13 cellular contexts compared by ENCODE assay signal in the genomic region with DNA sequence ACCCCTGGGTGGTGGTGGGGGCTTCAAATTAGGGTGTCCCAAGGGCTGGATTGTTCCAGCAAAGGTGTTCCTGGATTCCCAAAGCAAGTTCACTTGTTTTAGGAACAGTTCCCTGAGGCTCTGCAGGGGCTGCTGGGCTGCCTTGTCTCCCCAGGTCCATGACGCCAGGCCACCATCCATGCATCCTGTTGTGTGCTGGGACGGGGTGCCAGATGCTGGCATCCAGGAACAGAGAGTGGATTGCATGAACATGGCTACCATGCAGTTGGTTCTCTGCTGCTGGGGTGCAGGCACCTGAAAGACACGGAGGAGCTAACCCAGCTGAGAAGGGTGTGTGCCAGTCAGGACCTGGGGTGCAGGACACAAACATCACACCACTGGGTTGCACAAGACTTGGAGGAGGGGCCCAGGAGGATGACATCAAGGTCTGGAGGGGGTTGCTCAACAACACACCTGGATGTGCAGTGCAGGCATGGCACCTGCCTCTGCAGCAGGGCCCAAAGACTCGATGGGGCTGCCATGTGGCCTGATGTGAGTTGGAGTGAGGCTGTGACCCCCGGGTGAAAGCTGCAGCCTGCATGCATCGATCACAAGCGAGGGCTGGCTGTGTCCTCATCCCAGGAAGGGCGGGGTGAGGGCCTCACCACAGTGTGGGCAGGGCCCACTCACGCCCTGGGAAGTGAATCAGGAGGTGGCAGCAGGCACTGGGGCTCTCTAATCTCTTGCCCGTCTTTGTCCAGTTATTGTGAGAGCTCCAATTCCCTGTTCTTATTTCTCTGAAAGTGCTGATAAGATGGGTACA.
DNase-seq lines count a peak whose midpoint lies in the region; ATAC-seq and TF ChIP-seq lines count a peak whose summit lies in the region.
"Had no signal": no experiment of that assay in that cellular context is flagged by ENCODE, and none has a peak within 500 bp of the region (broad histone marks: within the 10 kb centered on the region; RNA-seq: fewer than 3 reads in every experiment).

No MANE protein-coding gene starts in this region.

- H3K79me2 ChIP-seq in PC-3 (ENCODE audit: low read length): no peaks in the 10 kb centered on the region

- H3K9me3 ChIP-seq in PC-3 (ENCODE audit: low read length): no peaks in the 10 kb centered on the region
- H3K9me3 ChIP-seq: pancreas had no signal

- no peak for TF ChIP-seq CTCF in PC-3 (conservative IDR thresholded peaks at IDR 0.05; ENCODE audit: low read depth, low read length)

- no TSS peak for BruUV-seq in PC-3 (replicated peaks; lab: Mats Ljungman, UMichigan)

- peak overlapping the region; percentile 49 for H3K9ac ChIP-seq in PC-3 (ENCODE audit: low read length)

- peak overlapping the region; percentile 63 for H2AFZ ChIP-seq in PC-3 (ENCODE audit: low read length)

- intact Hi-C loops in PC-3 (cut with micrococcal nuclease): no loop called here

- DNase-seq in NOMO-1 (lab: John Stamatoyannopoulos, UW; ENCODE audit: unreplicated experiment in 2 of 2) (peak; percentile 7 to 41), NOMO-1 treated with dmso at 0.1 percent for 144 hours (lab: John Stamatoyannopoulos, UW; ENCODE audit: unreplicated experiment) (no peak), PC-3 (peak; percentile 43), caudate nucleus (lab: John Stamatoyannopoulos, UW) (no peak), NCI-H1048 (lab: John Stamatoyannopoulos, UW) (no peak), middle frontal gyrus (ENCODE audit: extremely low spot score, low spot score) (no peak)
- DNase-seq: anterior cingulate cortex, MM.1S, pancreas had no signal

- H3K4me3 ChIP-seq in PC-3 (ENCODE audit: low read length) (no peak overlapping the region), skin epidermis (no peak overlapping the region)
- H3K4me3 ChIP-seq: pancreas had no signal

- CTCF ChIA-PET in PC-3 (lab: Charles Lee): no interaction called here

- H3K27ac ChIP-seq in PC-3 (ENCODE audit: low read length): peak overlapping the region; percentile 73
- peak overlapping the region; percentile 16 for H3K27ac ChIP-seq in caudate nucleus (ENCODE audit: low read depth, low read length)
- H3K27ac ChIP-seq in skin epidermis: peak overlapping the region in 16 of 21 experiments; percentile 2 to 83 (median 50)
- H3K27ac ChIP-seq: pancreas had no signal

- H3K36me3 ChIP-seq in PC-3 (ENCODE audit: low read depth, low read length): no peaks in the 10 kb centered on the region
- H3K36me3 ChIP-seq: pancreas had no signal

- POLR2A ChIA-PET in PC-3 (lab: Charles Lee; ENCODE audit: unreplicated experiment): no interaction called here

- H3K9me2 ChIP-seq in PC-3 (replicated peaks; ENCODE audit: low read length): no peaks in the 10 kb centered on the region

- no peaks in the 10 kb centered on the region for H3K27me3 ChIP-seq in PC-3 (ENCODE audit: low read length)
- H3K27me3 ChIP-seq: pancreas had no signal

- no peaks in the 10 kb centered on the region for H3F3A ChIP-seq in PC-3 (ENCODE audit: low read length, unreplicated experiment)

- no peaks in the 10 kb centered on the region for H4K20me1 ChIP-seq in PC-3 (ENCODE audit: low read length)

- peaks cover 28% of the 10 kb centered on the region for H3K4me1 ChIP-seq in PC-3 (ENCODE audit: insufficient read depth, low read length)
- H3K4me1 ChIP-seq: pancreas had no signal

- ATAC-seq in PC-3 (peak; percentile 89), HG03378 (IDR thresholded peaks at IDR 0.05; ENCODE audit: unreplicated experiment) (no peak)
- ATAC-seq: Panc1, pancreas, WTC11 had no signal

- 0 out of 2 replicates have a peak overlapping the region, but pooled peaks have one; percentile 27 for H3K4me2 ChIP-seq in PC-3 (ENCODE audit: low read length)

Comparison
In these comparisons a context has a peak if more than half of its experiments do, and no peak if none do; other contexts are left out.
1. DNase-seq: peak in NOMO-1 (2 of 2) and PC-3 (single experiment); none in NOMO-1 treated with dmso at 0.1 percent for 144 hours (single experiment), caudate nucleus (0 of 61), NCI-H1048 (single experiment) and middle frontal gyrus (single experiment).
2. H3K27ac ChIP-seq: peak in every context shown above with its lines; median percentile 73 in PC-3; 50 in skin epidermis; 16 in caudate nucleus.